Comparison of ENCODE assay signal across 9 cellular contexts in genomic region chr19:45076851-45077730, GRCh38. TPM values are rescaled to one million over a fixed set of nuclear protein-coding genes. Genes with fewer than 3 reads are reported as not detected.
DNase-seq lines count a peak whose midpoint lies in the region; ATAC-seq, FAIRE-seq and TF ChIP-seq lines count a peak whose summit lies in the region.
"Had no signal": no experiment of that assay in that cellular context is flagged by ENCODE, and none has a peak within 500 bp of the region (broad histone marks: within the 10 kb centered on the region; RNA-seq: fewer than 3 reads in every experiment).

No MANE protein-coding gene starts in this region.

- BruUV-seq in A673 (replicated peaks; lab: Mats Ljungman, UMichigan) (no TSS peak), GM12878 (replicated peaks; lab: Mats Ljungman, UMichigan) (no TSS peak)

- SMC1A ChIA-PET in GM12878 (lab: Charles Lee; ENCODE audit: uncharacterized antibody, unreplicated experiment): interaction anchor here (1.0 kb wide), 1 partner anchor 75 kb away, joined by 3 read pairs; no protein-coding TSS in a partner anchor

- H3K4me1 ChIP-seq in A673 (ENCODE audit: insufficient read depth, low read length, poor library complexity, severe bottlenecking): peaks cover 11% of the 10 kb centered on the region
- H3K4me1 ChIP-seq in GM12878 (ENCODE audit: control insufficient read depth, insufficient read depth, low read length): peaks cover 25% of the 10 kb centered on the region
- H3K4me1 ChIP-seq in mononuclear cell (ENCODE audit: insufficient read depth, low read length): peaks cover 56% of the 10 kb centered on the region

- CTCF ChIA-PET in A673 (lab: Charles Lee) (no interaction called here), GM12878 (lab: Yijun Ruan, JAX) (interaction anchor here (1.1 kb wide), 1 partner anchor 48 kb away, joined by 4 read pairs; no protein-coding TSS in a partner anchor)

- no peaks in the 10 kb centered on the region for H3K9me3 ChIP-seq in A673 (ENCODE audit: low read depth, low read length, poor library complexity, severe bottlenecking)
- H3K9me3 ChIP-seq in GM12878 (replicated peaks; ENCODE audit: control insufficient read depth, insufficient read depth, low read length): no peaks in the 10 kb centered on the region
- no peaks in the 10 kb centered on the region for H3K9me3 ChIP-seq in mononuclear cell (ENCODE audit: low read depth, low read length)

- no peak for TF ChIP-seq EP300 in GM12878 (IDR thresholded peaks at IDR 0.05; ENCODE audit: borderline replicate concordance in 1 of 2, control insufficient read depth in 1 of 2, low read depth in 2 of 2, low read length in 2 of 2)

- TF ChIP-seq POLR2A in GM12878 (IDR thresholded peaks at IDR 0.05; ENCODE audit: low read depth, low read length): no peak

- no peak for FAIRE-seq in GM12878 (lab: Jason Lieb, UNC)

- ATAC-seq in GM12878 (no peak), GM21717 (IDR thresholded peaks at IDR 0.05; ENCODE audit: unreplicated experiment) (no peak), HG02759 (IDR thresholded peaks at IDR 0.05; ENCODE audit: unreplicated experiment) (no peak)

- H3K27me3 ChIP-seq in A673 (replicated peaks; ENCODE audit: insufficient read depth, low read depth, low read length, poor library complexity) (no peaks in the 10 kb centered on the region), HL-60 (ENCODE audit: insufficient read depth, poor library complexity, severe bottlenecking) (no peaks in the 10 kb centered on the region), GM12878 (replicated peaks in 1 of 2; ENCODE audit: control insufficient read depth in 2 of 2, insufficient read depth in 2 of 2, low read length in 1 of 2) (no peaks in the 10 kb centered on the region), mononuclear cell (ENCODE audit: insufficient read depth, low read length) (no peaks in the 10 kb centered on the region)

- H3K9ac ChIP-seq in GM12878 (ENCODE audit: control insufficient read depth, insufficient read depth, low read length): peak overlapping the region; percentile 45

- 69% methylated on average over 15 of the region's 15 CpGs for WGBS in GM12878 (ENCODE audit: insufficient coverage, insufficient replicate concordance, low lambda C conversion rate, missing lambda C conversion rate)

- no peak overlapping the region; the same call in 1 of the 2 replicates for H2AFZ ChIP-seq in GM12878 (ENCODE audit: control insufficient read depth, low read depth, low read length)

- RAD21 ChIA-PET in GM12878 (lab: Charles Lee; ENCODE audit: unreplicated experiment): no interaction called here

- no peak for TF ChIP-seq RAD21 in GM12878 (IDR thresholded peaks at IDR 0.05; ENCODE audit: insufficient read depth, low read depth, low read length)

- no peaks in the 10 kb centered on the region; the same call in 1 of the 2 replicates for H4K20me1 ChIP-seq in GM12878 (ENCODE audit: control insufficient read depth, insufficient read depth)

- peaks cover 73% of the 10 kb centered on the region for H3K79me2 ChIP-seq in GM12878 (ENCODE audit: control insufficient read depth, insufficient read depth, low read length)

- no peak for DNase-seq in A673 (ENCODE audit: low spot score)
- DNase-seq in HL-60 (ENCODE audit: low read depth in 1 of 2, low spot score in 1 of 2): no peak
- no peak for DNase-seq in GM12878 (ENCODE audit: low read depth, low spot score)
- DNase-seq in DMS79 (lab: John Stamatoyannopoulos, UW): no peak
- DNase-seq in RKO (ENCODE audit: low spot score): no peak

- no peak for TF ChIP-seq CTCF in A673 (conservative IDR thresholded peaks at IDR 0.05; ENCODE audit: low read depth, low read length)
- TF ChIP-seq CTCF in HL-60 (IDR thresholded peaks at IDR 0.05; ENCODE audit: insufficient read depth, low read length): no peak
- TF ChIP-seq CTCF in GM12878 (IDR thresholded peaks at IDR 0.05 in 2 of 3, conservative IDR thresholded peaks at IDR 0.05 in 1 of 3; ENCODE audit: control insufficient read depth in 2 of 3, extremely low read depth in 1 of 3, insufficient read depth in 1 of 3, low read depth in 3 of 3, low read length in 3 of 3): no peak

- H3K4me3 ChIP-seq in A673 (ENCODE audit: low read depth, low read length, poor library complexity, severe bottlenecking): peak overlapping the region; percentile 50
- peak overlapping the region; percentile 76 for H3K4me3 ChIP-seq in HL-60 (replicated peaks; ENCODE audit: insufficient read depth, low read length)
- H3K4me3 ChIP-seq in GM12878: peak overlapping the region; percentile 100
- H3K4me3 ChIP-seq in mononuclear cell (ENCODE audit: low read length): peak overlapping the region; percentile 70

- peaks cover 5% of the 10 kb centered on the region for H3K36me3 ChIP-seq in A673 (ENCODE audit: insufficient read depth, low read length, poor library complexity, severe bottlenecking)
- peaks cover 4 to 17% of the 10 kb centered on the region in 2 experiments; a peak in 3 of 4 replicates for H3K36me3 ChIP-seq in GM12878 (ENCODE audit: control insufficient read depth in 2 of 2, insufficient read depth in 2 of 2, low read length in 1 of 2)

- POLR2A ChIA-PET in A673 (lab: Charles Lee; ENCODE audit: low non-redundant PET): no interaction called here
- POLR2A ChIA-PET in GM12878 (lab: Charles Lee): interaction anchor here (0.6 to 1.9 kb wide), 4 partner anchors 35 to 101 kb away, joined by 3 to 5 read pairs (median 4); partner anchors contain the start of genes BLOC1S3 and TRAPPC6A

- in situ Hi-C loops in GM12878 (cut with MboI): no loop called here

- intact Hi-C loops in A673 (cut with micrococcal nuclease; ENCODE audit: unreplicated experiment) (no loop called here), GM12878 (cut with micrococcal nuclease; ENCODE audit: unreplicated experiment) (loop anchor here (5.0 to 10.0 kb wide), 3 partner anchors 60 to 398 kb away; partner anchors contain the start of genes BLOC1S3 and TRAPPC6A)

- H3K27ac ChIP-seq in A673 (ENCODE audit: low read depth, low read length, poor library complexity, severe bottlenecking) (no peak overlapping the region), HL-60 (replicated peaks) (peak overlapping the region; percentile 37), GM12878 (ENCODE audit: control insufficient read depth, insufficient read depth) (peak overlapping the region; percentile 86; the same call in 1 of the 2 replicates)

- peak overlapping the region; percentile 60 for H3K4me2 ChIP-seq in GM12878 (ENCODE audit: control insufficient read depth, insufficient read depth)

RNA-seq across cellular contexts. Expression of gene ZNF296, which starts 0.8 kb away (rescaled TPM):
- 2.9 and 3.0 TPM in 2 replicates for total RNA-seq in A673 (2021)
- 5.5 and 7.7 TPM in 2 replicates for total RNA-seq in GM12878 (2013; cell fraction: nucleolus; rRNA removed)
- total RNA-seq in GM12878 (2014; rRNA removed): 2.0 and 3.5 TPM in 2 replicates
- 0.83 and 0.98 TPM in 2 replicates for total RNA-seq in GM12878 (2014; rRNA removed; fragmentation: Illumina TruSeq; extraction: Trizol)
- 21.3 and 23.5 TPM in 2 replicates for total RNA-seq in GM12878 (2021)
- polyA plus RNA-seq in GM12878 (2011; ENCODE audit: low read depth): 3.8 TPM
- 0.24 and 0.92 TPM in 2 replicates for polyA plus RNA-seq in GM12878 (2011; rRNA removed)
- 2.8 and 2.9 TPM in 2 replicates for polyA plus RNA-seq in GM12878 (2011; cell fraction: cytosol; rRNA removed)
- 8.0 and 12.0 TPM in 2 replicates for polyA plus RNA-seq in GM12878 (2011; cell fraction: nucleus; rRNA removed)
- polyA plus RNA-seq in GM12878 (2012): 12.1 and 14.3 TPM in 2 replicates
- 0.53 TPM in 1 of 2 replicates, not detected in the other for polyA plus RNA-seq in GM12878 (2014; fragmentation: Illumina TruSeq; extraction: Trizol)
- polyA plus RNA-seq in GM12878 (2014; fragmentation: Nextera tagmentation; extraction: Ambion mirVana): under 1 TPM in 1 of 2 experiments, not detected in 1; 0.44 TPM
- 7.5 and 11.8 TPM in 2 replicates for polyA plus RNA-seq in GM12878 (2014; rRNA removed)
- 10 to 100 TPM; 21.9 to 23.6 TPM for polyA plus RNA-seq in GM12878 (2016; fragmentation: Nextera tagmentation; extraction: Ambion mirVana)
- 0.66 and 4.7 TPM in 2 replicates for polyA minus RNA-seq in GM12878 (2011; rRNA and poly(A)+ RNA removed)
- polyA minus RNA-seq in GM12878 (2011; cell fraction: cytosol; rRNA and poly(A)+ RNA removed): 7.4 and 9.8 TPM in 2 replicates
- 3.3 and 9.2 TPM in 2 replicates for polyA minus RNA-seq in GM12878 (2011; cell fraction: nucleus; rRNA and poly(A)+ RNA removed)
- total RNA-seq in mononuclear cell: 1.2 TPM
- total RNA-seq: myocyte had no signal

RNA-seq across cellular contexts. Expression of gene GEMIN7, which starts 2.0 kb away (rescaled TPM):
- total RNA-seq in A673 (2021) (34.0 and 34.5 TPM in 2 replicates), GM12878 (2014; rRNA removed) (36.9 and 44.8 TPM in 2 replicates), GM12878 (2014; rRNA removed; fragmentation: Illumina TruSeq; extraction: Trizol) (25.2 and 26.5 TPM in 2 replicates), GM12878 (2021) (42.4 and 45.0 TPM in 2 replicates), mononuclear cell (4.1 TPM)
- 29.8 and 32.3 TPM in 2 replicates for total RNA-seq in GM12878 (2013; cell fraction: nucleolus; rRNA removed)
- 50.7 TPM for polyA plus RNA-seq in GM12878 (2011; ENCODE audit: low read depth)
- polyA plus RNA-seq in GM12878 (2011; rRNA removed) (27.5 and 43.3 TPM in 2 replicates), GM12878 (2014; fragmentation: Illumina TruSeq; extraction: Trizol) (11.7 and 21.1 TPM in 2 replicates), GM12878 (2014; fragmentation: Nextera tagmentation; extraction: Ambion mirVana) (10 to 100 TPM; 51.6 to 55.3 TPM), GM12878 (2014; rRNA removed) (43.9 and 48.5 TPM in 2 replicates), GM12878 (2016; fragmentation: Nextera tagmentation; extraction: Ambion mirVana) (10 to 100 TPM; 75.5 to 76.7 TPM)
- 75.3 and 80.0 TPM in 2 replicates for polyA plus RNA-seq in GM12878 (2011; cell fraction: cytosol; rRNA removed)
- 104 and 138 TPM in 2 replicates for polyA plus RNA-seq in GM12878 (2011; cell fraction: nucleus; rRNA removed)
- polyA plus RNA-seq in GM12878 (2012): 42.3 and 52.6 TPM in 2 replicates
- polyA minus RNA-seq in GM12878 (2011; rRNA and poly(A)+ RNA removed): 12.9 and 37.6 TPM in 2 replicates
- polyA minus RNA-seq in GM12878 (2011; cell fraction: cytosol; rRNA and poly(A)+ RNA removed): 13.3 and 22.1 TPM in 2 replicates
- polyA minus RNA-seq in GM12878 (2011; cell fraction: nucleus; rRNA and poly(A)+ RNA removed): 12.8 and 21.5 TPM in 2 replicates

RNA-seq across cellular contexts. Expression of gene PPP1R37, which starts 15.9 kb away (rescaled TPM):
- total RNA-seq in A673 (2021) (33.6 and 34.0 TPM in 2 replicates), GM12878 (2014; rRNA removed) (18.3 and 21.3 TPM in 2 replicates), GM12878 (2014; rRNA removed; fragmentation: Illumina TruSeq; extraction: Trizol) (4.0 and 5.1 TPM in 2 replicates), GM12878 (2021) (15.8 and 20.9 TPM in 2 replicates), mononuclear cell (14.0 TPM)
- 40.0 and 40.4 TPM in 2 replicates for total RNA-seq in GM12878 (2013; cell fraction: nucleolus; rRNA removed)
- polyA plus RNA-seq in GM12878 (2011; ENCODE audit: low read depth): 2.2 TPM
- polyA plus RNA-seq in GM12878 (2011; rRNA removed) (5.5 and 9.5 TPM in 2 replicates), GM12878 (2014; fragmentation: Illumina TruSeq; extraction: Trizol) (0.63 and 1.9 TPM in 2 replicates), GM12878 (2014; fragmentation: Nextera tagmentation; extraction: Ambion mirVana) (under 1 TPM in 1 of 2 experiments, not detected in 1; 0.09 TPM), GM12878 (2014; rRNA removed) (17.5 and 20.7 TPM in 2 replicates), GM12878 (2016; fragmentation: Nextera tagmentation; extraction: Ambion mirVana) (1 to 10 TPM; 2.2 to 4.1 TPM)
- 10.6 and 16.8 TPM in 2 replicates for polyA plus RNA-seq in GM12878 (2011; cell fraction: cytosol; rRNA removed)
- polyA plus RNA-seq in GM12878 (2011; cell fraction: nucleus; rRNA removed): 80.7 and 84.7 TPM in 2 replicates
- 9.0 and 17.0 TPM in 2 replicates for polyA plus RNA-seq in GM12878 (2012)
- polyA minus RNA-seq in GM12878 (2011; rRNA and poly(A)+ RNA removed): 5.9 and 11.1 TPM in 2 replicates
- 4.5 and 8.8 TPM in 2 replicates for polyA minus RNA-seq in GM12878 (2011; cell fraction: cytosol; rRNA and poly(A)+ RNA removed)
- polyA minus RNA-seq in GM12878 (2011; cell fraction: nucleus; rRNA and poly(A)+ RNA removed): 12.8 and 20.3 TPM in 2 replicates

RNA-seq across cellular contexts. Expression of gene CLASRP, which starts 38.2 kb away (rescaled TPM):
- total RNA-seq in A673 (2021): 104 and 109 TPM in 2 replicates
- total RNA-seq in GM12878 (2013; cell fraction: nucleolus; rRNA removed): 116 and 141 TPM in 2 replicates
- total RNA-seq in GM12878 (2014; rRNA removed): 28.5 and 28.9 TPM in 2 replicates
- 31.9 and 33.6 TPM in 2 replicates for total RNA-seq in GM12878 (2014; rRNA removed; fragmentation: Illumina TruSeq; extraction: Trizol)
- 66.7 and 75.8 TPM in 2 replicates for total RNA-seq in GM12878 (2021)
- 32.0 TPM for polyA plus RNA-seq in GM12878 (2011; ENCODE audit: low read depth)
- polyA plus RNA-seq in GM12878 (2011; rRNA removed): 24.6 and 40.4 TPM in 2 replicates
- polyA plus RNA-seq in GM12878 (2011; cell fraction: cytosol; rRNA removed): 19.2 and 19.5 TPM in 2 replicates
- polyA plus RNA-seq in GM12878 (2011; cell fraction: nucleus; rRNA removed): 208 and 258 TPM in 2 replicates
- 58.3 and 93.7 TPM in 2 replicates for polyA plus RNA-seq in GM12878 (2012)
- 20.2 and 37.2 TPM in 2 replicates for polyA plus RNA-seq in GM12878 (2014; fragmentation: Illumina TruSeq; extraction: Trizol)
- 1 to 10 TPM in 1 of 2 experiments, under 1 TPM in 1; 0.68 to 2.3 TPM for polyA plus RNA-seq in GM12878 (2014; fragmentation: Nextera tagmentation; extraction: Ambion mirVana)
- 62.5 and 80.2 TPM in 2 replicates for polyA plus RNA-seq in GM12878 (2014; rRNA removed)
- polyA plus RNA-seq in GM12878 (2016; fragmentation: Nextera tagmentation; extraction: Ambion mirVana): 10 to 100 TPM; 18.5 to 23.6 TPM
- polyA minus RNA-seq in GM12878 (2011; rRNA and poly(A)+ RNA removed): 23.8 and 26.4 TPM in 2 replicates
- polyA minus RNA-seq in GM12878 (2011; cell fraction: cytosol; rRNA and poly(A)+ RNA removed): 7.9 and 9.6 TPM in 2 replicates
- 20.9 and 53.9 TPM in 2 replicates for polyA minus RNA-seq in GM12878 (2011; cell fraction: nucleus; rRNA and poly(A)+ RNA removed)
- 49.4 TPM for total RNA-seq in mononuclear cell

Comparison
In these comparisons a context has a peak if more than half of its experiments do, and no peak if none do; other contexts are left out.
1. H3K4me3 ChIP-seq: peak in every context shown above with its lines; median percentile 100 in GM12878; 76 in HL-60; 70 in mononuclear cell; 50 in A673.